Comparison of ENCODE assay signal across 1 cellular context in the genomic region with DNA sequence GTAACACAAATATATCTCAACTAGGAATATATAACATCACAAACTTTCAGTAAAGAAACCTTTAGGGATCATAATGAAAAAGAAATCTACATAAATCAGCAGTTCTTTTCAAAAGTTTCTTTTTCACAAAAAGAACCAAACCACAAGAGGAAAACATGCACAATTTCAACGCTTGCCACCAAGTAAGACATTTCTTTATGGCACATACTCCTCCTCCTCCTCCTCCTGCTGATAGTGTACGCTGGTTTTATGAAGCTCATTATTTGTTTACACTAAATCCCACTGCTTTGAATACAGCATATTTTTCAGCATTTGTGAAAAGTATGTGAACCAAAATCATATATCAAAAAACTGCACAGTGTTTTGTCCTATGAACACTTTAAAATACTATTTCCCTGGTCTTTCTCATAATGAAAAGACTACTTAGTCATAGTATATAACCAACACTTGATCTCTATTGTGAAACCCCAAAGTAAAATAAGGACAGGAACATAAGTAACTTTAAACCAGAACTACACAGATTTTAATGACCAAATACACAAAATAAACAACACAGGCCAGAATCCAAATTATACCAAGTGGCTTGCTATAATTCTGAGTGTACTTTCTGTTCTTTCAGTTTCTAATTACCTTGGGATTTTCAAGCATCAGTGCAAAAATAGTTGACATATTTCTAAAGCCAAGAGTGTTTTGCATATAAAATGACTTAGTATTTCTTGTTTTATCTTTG.
TF ChIP-seq lines count a peak whose summit lies in the region.

No MANE protein-coding gene starts in this region.

TF ChIP-seq in IMR-90, 13 proteins besides CTCF, POLR2A, EP300 and RAD21 (continued from another document):
- TF ChIP-seq CEBPB (IDR thresholded peaks at IDR 0.05; ENCODE audit: low read depth, low read length) (peak; percentile 84), MAFK (IDR thresholded peaks at IDR 0.05; ENCODE audit: low read depth, low read length) (no peak)
TF ChIP-seq in IMR-90: peak in this region for 1.
